Comparison of ENCODE assay signal across 17 cellular contexts in the genomic region with DNA sequence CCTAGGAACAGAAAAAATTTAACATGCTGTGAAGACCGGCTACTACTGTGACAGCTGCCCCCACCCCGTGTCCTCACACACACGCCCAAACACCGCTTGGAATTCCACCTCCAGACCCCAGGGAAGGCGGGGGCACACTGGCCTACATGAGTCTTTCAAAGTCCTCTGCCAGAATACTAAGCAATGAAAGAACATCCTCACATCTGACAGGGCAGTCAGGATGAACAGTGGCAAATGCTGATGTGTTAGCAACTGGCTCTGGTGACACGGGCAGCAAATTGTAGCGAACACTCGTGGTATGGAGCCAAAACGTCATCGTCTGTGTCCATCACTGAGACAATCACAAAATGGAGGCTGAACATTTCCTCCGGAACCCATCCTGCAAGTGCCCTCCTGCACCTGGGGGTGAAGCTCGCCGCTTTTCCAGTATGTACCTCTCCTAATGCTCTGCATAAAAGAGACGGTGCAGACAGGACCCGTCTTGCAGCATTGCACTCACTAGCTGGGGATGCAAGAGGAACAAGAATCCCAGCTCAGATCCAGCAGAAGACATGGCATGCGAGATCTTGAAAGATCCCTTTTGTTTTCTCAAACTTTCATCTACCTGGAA.
A peak's percentile ranks its signal among the peaks of the same experiment; 100 is the strongest.
DNase-seq lines count a peak whose midpoint lies in the region; TF ChIP-seq lines count a peak whose summit lies in the region.
"Had no signal": no experiment of that assay in that cellular context is flagged by ENCODE, and none has a peak within 500 bp of the region (broad histone marks: within the 10 kb centered on the region; RNA-seq: fewer than 3 reads in every experiment).

No MANE protein-coding gene starts in this region.

- no peak overlapping the region for H3K4me3 Mint-ChIP-seq in activated naive CD4-positive, alpha-beta T cell treated with anti-CD3 and anti-CD28 coated beads for 36 hours
- no peak overlapping the region for H3K4me3 Mint-ChIP-seq in activated CD4-positive, alpha-beta memory T cell treated with anti-CD3 and anti-CD28 coated beads, Interleukin-2, amount 10 ng/mL, durations not matched to agents 7 days and 5 days

- TF ChIP-seq POLR2A in vagina (IDR thresholded peaks at IDR 0.05), result no peak

- POLR2A ChIA-PET in activated CD4-positive, alpha-beta memory T cell treated with anti-CD3 and anti-CD28 coated beads, Interleukin-2, amount 10 ng/mL, durations not matched to agents 7 days and 5 days (lab: Charles Lee), result no interaction called here

- DNase-seq in activated naive CD4-positive, alpha-beta T cell treated with anti-CD3 and anti-CD28 coated beads for 36 hours, result no peak
- DNase-seq in activated naive CD4-positive, alpha-beta T cell treated with Interleukin-2 at 50 U/mL for 16 hours, result no peak
- peak; percentile 13 for DNase-seq in activated CD4-positive, alpha-beta memory T cell treated with anti-CD3 and anti-CD28 coated beads, Interleukin-2, amount 10 ng/mL, durations not matched to agents 7 days and 5 days
- peak; percentile 37 for DNase-seq in ecto neural progenitor cell (ENCODE audit: low spot score)
- peak in 1 of 2 donors; percentile 83 for DNase-seq in vagina (ENCODE audit: extremely low spot score in 2 of 2)
- no peak for DNase-seq in dedifferentiated amniotic fluid mesenchymal stem cell (ENCODE audit: extremely low spot score)
- no peak for DNase-seq in AG08396 (ENCODE audit: low spot score)
- DNase-seq: DMS79 treated with DMSO at 0.1 percent for 48 hours; effector CD4-positive, alpha-beta T cell; esophagus squamous epithelium; NCI-H1105 treated with DMSO at 0.1 percent for 48 hours; NCI-H2107; NCI-H524 treated with DMSO at 0.1 percent for 48 hours; stimulated activated CD4-positive, alpha-beta T cell treated with anti-CD3 and anti-CD28 coated beads, Interleukin-4, amount 100 ng/mL, for 4 hours; SW 1271 had no signal

- H3K27me3 Mint-ChIP-seq in activated naive CD4-positive, alpha-beta T cell treated with anti-CD3 and anti-CD28 coated beads for 36 hours (ENCODE audit: low read depth), result no peaks in the 10 kb centered on the region
- no peaks in the 10 kb centered on the region for H3K27me3 Mint-ChIP-seq in activated CD4-positive, alpha-beta memory T cell treated with anti-CD3 and anti-CD28 coated beads, Interleukin-2, amount 10 ng/mL, durations not matched to agents 7 days and 5 days

- no peak overlapping the region for H3K4me3 ChIP-seq in vagina
- H3K4me3 ChIP-seq: esophagus squamous epithelium, left lung had no signal

- TF ChIP-seq CTCF in vagina (IDR thresholded peaks at IDR 0.05), result no peak

- CTCF ChIA-PET in activated naive CD4-positive, alpha-beta T cell treated with anti-CD3 and anti-CD28 coated beads for 36 hours (lab: Charles Lee), result no interaction called here
- CTCF ChIA-PET in activated CD4-positive, alpha-beta memory T cell treated with anti-CD3 and anti-CD28 coated beads, Interleukin-2, amount 10 ng/mL, durations not matched to agents 7 days and 5 days (lab: Charles Lee), result interaction anchor here (0.6 kb wide), 1 partner anchor 1469 kb away, joined by 3 read pairs; no protein-coding TSS in a partner anchor

- H3K36me3 Mint-ChIP-seq in activated naive CD4-positive, alpha-beta T cell treated with anti-CD3 and anti-CD28 coated beads for 36 hours (ENCODE audit: low read depth), result peaks cover 65% of the 10 kb centered on the region
- H3K36me3 Mint-ChIP-seq in activated CD4-positive, alpha-beta memory T cell treated with anti-CD3 and anti-CD28 coated beads, Interleukin-2, amount 10 ng/mL, durations not matched to agents 7 days and 5 days (ENCODE audit: low read depth), result peaks cover 76% of the 10 kb centered on the region

- H3K36me3 ChIP-seq in vagina, result no peaks in the 10 kb centered on the region
- H3K36me3 ChIP-seq: left lung had no signal

- peaks cover 20% of the 10 kb centered on the region for H3K4me1 ChIP-seq in vagina

- H3K9me3 ChIP-seq in vagina, result no peaks in the 10 kb centered on the region
- H3K9me3 ChIP-seq: esophagus squamous epithelium, left lung had no signal

- intact Hi-C loops in activated naive CD4-positive, alpha-beta T cell treated with anti-CD3 and anti-CD28 coated beads for 36 hours (cut with micrococcal nuclease), result no loop called here
- intact Hi-C loops in vagina (cut with DNase I), result no loop called here

- peak overlapping the region; percentile 95 for H3K27ac Mint-ChIP-seq in activated naive CD4-positive, alpha-beta T cell treated with anti-CD3 and anti-CD28 coated beads for 36 hours
- peak overlapping the region; percentile 9 for H3K27ac Mint-ChIP-seq in activated CD4-positive, alpha-beta memory T cell treated with anti-CD3 and anti-CD28 coated beads, Interleukin-2, amount 10 ng/mL, durations not matched to agents 7 days and 5 days

- H3K4me1 Mint-ChIP-seq in activated naive CD4-positive, alpha-beta T cell treated with anti-CD3 and anti-CD28 coated beads for 36 hours (ENCODE audit: low read depth), result peaks cover 43% of the 10 kb centered on the region
- H3K4me1 Mint-ChIP-seq in activated CD4-positive, alpha-beta memory T cell treated with anti-CD3 and anti-CD28 coated beads, Interleukin-2, amount 10 ng/mL, durations not matched to agents 7 days and 5 days, result peaks cover 39% of the 10 kb centered on the region

- H3K9me3 Mint-ChIP-seq in activated naive CD4-positive, alpha-beta T cell treated with anti-CD3 and anti-CD28 coated beads for 36 hours, result peaks cover 4% of the 10 kb centered on the region
- no peaks in the 10 kb centered on the region for H3K9me3 Mint-ChIP-seq in activated CD4-positive, alpha-beta memory T cell treated with anti-CD3 and anti-CD28 coated beads, Interleukin-2, amount 10 ng/mL, durations not matched to agents 7 days and 5 days

- H3K27me3 ChIP-seq in vagina, result no peaks in the 10 kb centered on the region
- H3K27me3 ChIP-seq: esophagus squamous epithelium, left lung had no signal

- peak overlapping the region; percentile 70 for H3K27ac ChIP-seq in vagina
- H3K27ac ChIP-seq: left lung, RWPE1 had no signal

Comparison
In these comparisons a context has a peak if more than half of its experiments do, and no peak if none do; other contexts are left out.
1. DNase-seq: peak in activated CD4-positive, alpha-beta memory T cell treated with anti-CD3 and anti-CD28 coated beads, Interleukin-2, amount 10 ng/mL, durations not matched to agents 7 days and 5 days (single experiment) and ecto neural progenitor cell (single experiment); none in activated naive CD4-positive, alpha-beta T cell treated with anti-CD3 and anti-CD28 coated beads for 36 hours (single experiment), activated naive CD4-positive, alpha-beta T cell treated with Interleukin-2 at 50 U/mL for 16 hours (single experiment), dedifferentiated amniotic fluid mesenchymal stem cell (single experiment) and AG08396 (single experiment).